ENCODE assay signal across 1 cellular context in genomic region chr16:57013268-57013667, GRCh38.
TF ChIP-seq lines count a peak whose summit lies in the region.

No MANE protein-coding gene starts in this region.

TF ChIP-seq in GM23338, 12 proteins besides CTCF, POLR2A, EP300 and RAD21 (continued from another document):
- TF ChIP-seq ETS1 (IDR thresholded peaks at IDR 0.05) (no peak), REST (IDR thresholded peaks at IDR 0.05; ENCODE audit: unreplicated experiment) (no peak), STAT1 (IDR thresholded peaks at IDR 0.05; ENCODE audit: unreplicated experiment) (no peak), EZH2 (IDR thresholded peaks at IDR 0.05; ENCODE audit: low read depth, unreplicated experiment) (no peak)
